ENCODE assay signal across 9 cellular contexts in the genomic region with DNA sequence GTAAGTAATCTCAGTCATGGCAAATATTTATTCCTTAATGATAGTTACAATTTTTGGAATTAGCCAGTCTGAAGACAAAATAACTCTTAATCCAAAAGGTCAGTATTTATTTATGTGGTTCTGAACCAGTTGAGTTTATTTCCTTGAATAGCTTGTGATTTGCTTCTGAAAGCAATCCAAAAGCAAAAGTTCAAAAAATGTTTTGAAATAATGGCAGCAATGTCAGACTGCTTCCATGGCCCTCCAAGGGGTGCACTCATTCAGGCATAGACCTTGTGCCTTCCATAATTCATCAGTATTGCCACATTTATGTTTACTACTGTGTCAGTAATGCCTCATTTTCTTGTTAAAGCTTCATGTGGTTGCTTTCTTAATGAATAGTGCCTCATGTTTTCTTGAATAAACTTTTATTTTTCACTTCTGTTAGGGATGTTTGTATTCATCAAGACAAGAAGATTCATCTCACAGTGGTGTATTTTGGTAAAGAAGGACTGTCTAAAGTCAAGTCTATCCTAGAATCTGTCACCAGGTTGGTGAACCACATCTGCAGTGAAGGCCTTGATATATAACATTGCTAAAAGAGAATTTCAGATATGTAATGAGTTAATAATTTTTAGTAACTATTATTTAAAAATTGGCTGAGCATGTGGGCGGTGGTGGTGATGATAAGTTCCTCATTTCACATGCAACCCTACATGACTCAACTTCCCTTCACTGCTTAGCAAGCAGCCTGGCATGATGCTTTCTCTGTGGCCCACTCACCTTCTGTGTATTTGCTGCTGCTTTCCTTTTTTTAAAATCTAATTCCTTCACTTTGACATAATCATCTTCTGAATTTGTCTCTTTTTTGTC. TPM values are rescaled to one million over a fixed set of nuclear protein-coding genes. Genes with fewer than 3 reads are reported as not detected.
DNase-seq lines count a peak whose midpoint lies in the region; ATAC-seq lines count a peak whose summit lies in the region.
"Had no signal": no experiment of that assay in that cellular context is flagged by ENCODE, and none has a peak within 500 bp of the region (broad histone marks: within the 10 kb centered on the region; RNA-seq: fewer than 3 reads in every experiment).

No MANE protein-coding gene starts in this region.

- peaks cover 61% of the 10 kb centered on the region for H3K36me3 Mint-ChIP-seq in activated naive CD4-positive, alpha-beta T cell treated with anti-CD3 and anti-CD28 coated beads, Interleukin-2, amount 10 ng/mL, durations not matched to agents 7 days and 5 days

- CTCF ChIA-PET in activated naive CD4-positive, alpha-beta T cell treated with anti-CD3 and anti-CD28 coated beads, Interleukin-2, amount 10 ng/mL, durations not matched to agents 7 days and 5 days (lab: Charles Lee): interaction anchor here (1.0 kb wide), 1 partner anchor 14 kb away, joined by 3 read pairs; no protein-coding TSS in a partner anchor

- H3K27me3 ChIP-seq in H7 (ENCODE audit: control insufficient read depth, insufficient read depth, low read length): no peaks in the 10 kb centered on the region

- H3K27ac Mint-ChIP-seq in activated naive CD4-positive, alpha-beta T cell treated with anti-CD3 and anti-CD28 coated beads, Interleukin-2, amount 10 ng/mL, durations not matched to agents 7 days and 5 days: peak overlapping the region; percentile 5

- DNase-seq in activated CD4-positive, CD25-positive, alpha-beta regulatory T cell treated with anti-CD3 and anti-CD28 coated beads, Interleukin-2, amount 50 U/mL, for 16 hours (ENCODE audit: low read depth, low spot score): peak; percentile 13
- no peak for DNase-seq in activated CD4-positive, CD25-positive, alpha-beta regulatory T cell treated with anti-CD3 and anti-CD28 coated beads, Interleukin-2, amount 50 U/mL, for 72 hours
- DNase-seq in activated naive CD4-positive, alpha-beta T cell treated with anti-CD3 and anti-CD28 coated beads, Interleukin-2, amount 10 ng/mL, durations not matched to agents 7 days and 5 days: no peak
- DNase-seq in pulmonary artery endothelial cell (ENCODE audit: low read depth, low spot score): peak; percentile 32
- no peak for DNase-seq in inferior parietal cortex (ENCODE audit: extremely low spot score)
- no peak for DNase-seq in H7
- no peak for DNase-seq in NCI-H82 (lab: John Stamatoyannopoulos, UW)

- no peak overlapping the region for H3K4me3 ChIP-seq in H7 (ENCODE audit: insufficient read depth, low read depth, low read length)

- H3K9me3 Mint-ChIP-seq in activated naive CD4-positive, alpha-beta T cell treated with anti-CD3 and anti-CD28 coated beads, Interleukin-2, amount 10 ng/mL, durations not matched to agents 7 days and 5 days: no peaks in the 10 kb centered on the region
- H3K9me3 Mint-ChIP-seq: nephron had no signal

- H3K27me3 Mint-ChIP-seq in activated naive CD4-positive, alpha-beta T cell treated with anti-CD3 and anti-CD28 coated beads, Interleukin-2, amount 10 ng/mL, durations not matched to agents 7 days and 5 days: no peaks in the 10 kb centered on the region

- H3K4me1 Mint-ChIP-seq in activated naive CD4-positive, alpha-beta T cell treated with anti-CD3 and anti-CD28 coated beads, Interleukin-2, amount 10 ng/mL, durations not matched to agents 7 days and 5 days: peaks cover 31% of the 10 kb centered on the region

- H3K36me3 ChIP-seq in H7 (replicated peaks; ENCODE audit: control insufficient read depth, insufficient read depth, low read length): no peaks in the 10 kb centered on the region

- no peak overlapping the region for H3K4me3 Mint-ChIP-seq in activated naive CD4-positive, alpha-beta T cell treated with anti-CD3 and anti-CD28 coated beads, Interleukin-2, amount 10 ng/mL, durations not matched to agents 7 days and 5 days
- H3K4me3 Mint-ChIP-seq: nephron had no signal

- ATAC-seq in HG03342 (IDR thresholded peaks at IDR 0.05; ENCODE audit: unreplicated experiment): peak; percentile 61

RNA-seq across cellular contexts. Expression of gene CSGALNACT2, which starts 22.0 kb away (rescaled TPM):
- 12.7 and 17.3 TPM in 2 replicates for total RNA-seq in pulmonary artery endothelial cell
- 1.2 and 2.8 TPM in 2 replicates for total RNA-seq in H7 (2014; rRNA removed; shearing (Covaris generic))

Comparison
In these comparisons a context has a peak if more than half of its experiments do, and no peak if none do; other contexts are left out.
1. DNase-seq: peak in activated CD4-positive, CD25-positive, alpha-beta regulatory T cell treated with anti-CD3 and anti-CD28 coated beads, Interleukin-2, amount 50 U/mL, for 16 hours (single experiment) and pulmonary artery endothelial cell (single experiment); none in activated CD4-positive, CD25-positive, alpha-beta regulatory T cell treated with anti-CD3 and anti-CD28 coated beads, Interleukin-2, amount 50 U/mL, for 72 hours (single experiment), activated naive CD4-positive, alpha-beta T cell treated with anti-CD3 and anti-CD28 coated beads, Interleukin-2, amount 10 ng/mL, durations not matched to agents 7 days and 5 days (single experiment), inferior parietal cortex (single experiment), H7 (single experiment) and NCI-H82 (single experiment).